18 cellular contexts compared by ENCODE assay signal in genomic region chr18:24031318-24031717, GRCh38. TPM values are rescaled to one million over a fixed set of nuclear protein-coding genes. Genes with fewer than 3 reads are reported as not detected.
DNase-seq lines count a peak whose midpoint lies in the region; ATAC-seq and TF ChIP-seq lines count a peak whose summit lies in the region.
"Had no signal": no experiment of that assay in that cellular context is flagged by ENCODE, and none has a peak within 500 bp of the region (broad histone marks: within the 10 kb centered on the region; RNA-seq: fewer than 3 reads in every experiment).

No MANE protein-coding gene starts in this region.

- H2BK120ac ChIP-seq in mesenchymal stem cell (ENCODE audit: low read depth, low read length), result no peak overlapping the region

- H3K27me3 Mint-ChIP-seq in WTC11 (ENCODE audit: low read depth), result no peaks in the 10 kb centered on the region
- H3K27me3 Mint-ChIP-seq: activated naive CD8-positive, alpha-beta T cell; stimulated activated naive B cell treated with anti-CD40 and anti-IgM and Interleukin-4, amounts not matched to agents 10 μg/mL and 1 μg/mL and 100 μg/mL, for 72 hours had no signal

- H3K4me2 ChIP-seq in mesenchymal stem cell (ENCODE audit: low read length, poor library complexity, severe bottlenecking), result no peak overlapping the region

- intact Hi-C loops in Right ventricle myocardium superior (cut with DNase I) (no loop called here), thyroid gland (cut with DNase I) (no loop called here)

- no peaks in the 10 kb centered on the region for H3K36me3 Mint-ChIP-seq in WTC11

- H3K4me1 ChIP-seq in right atrium auricular region, result peaks cover 0 to 5% of the 10 kb centered on the region in 2 donors
- H3K4me1 ChIP-seq in thyroid gland, result no peaks in the 10 kb centered on the region
- no peaks in the 10 kb centered on the region for H3K4me1 ChIP-seq in mesenchymal stem cell (ENCODE audit: control insufficient read depth, insufficient read depth, low read depth, low read length)

- no peak overlapping the region for H3K27ac ChIP-seq in right atrium auricular region
- no peak overlapping the region for H3K27ac ChIP-seq in thyroid gland
- no peak overlapping the region for H3K27ac ChIP-seq in mesenchymal stem cell (ENCODE audit: low read length, poor library complexity, severe bottlenecking)
- H3K27ac ChIP-seq: skin epidermis, testis had no signal

- no peak overlapping the region for H2BK5ac ChIP-seq in mesenchymal stem cell (ENCODE audit: low read depth, low read length, poor library complexity, severe bottlenecking)

- WGBS in thyroid gland, 2 donors, result 35 to 45% methylated on average over 3 of the region's 3 CpGs
- WGBS in mesenchymal stem cell, result 94% methylated on average over 3 of the region's 3 CpGs

- no peak overlapping the region for H4K91ac ChIP-seq in mesenchymal stem cell (ENCODE audit: low read length)

- H2AFZ ChIP-seq in mesenchymal stem cell (ENCODE audit: low read depth, low read length), result no peak overlapping the region

- no peaks in the 10 kb centered on the region for H3K36me3 ChIP-seq in right atrium auricular region
- no peaks in the 10 kb centered on the region for H3K36me3 ChIP-seq in thyroid gland
- no peaks in the 10 kb centered on the region for H3K36me3 ChIP-seq in mesenchymal stem cell (ENCODE audit: control insufficient read depth in 1 of 2, insufficient read depth in 2 of 2, low read depth in 1 of 2, low read length in 2 of 2)

- H3K4ac ChIP-seq in mesenchymal stem cell (ENCODE audit: low read depth in 1 of 2, low read length in 2 of 2), result no peak overlapping the region

- TF ChIP-seq CTCF in right atrium auricular region (IDR thresholded peaks at IDR 0.05) (no peak), WTC11 (IDR thresholded peaks at IDR 0.05) (no peak), thyroid gland (IDR thresholded peaks at IDR 0.05) (no peak)

- H3K4me3 ChIP-seq in right atrium auricular region, result no peak overlapping the region
- H3K4me3 ChIP-seq in thyroid gland (replicated peaks in 1 of 3), result no peak overlapping the region
- no peak overlapping the region for H3K4me3 ChIP-seq in mesenchymal stem cell (ENCODE audit: insufficient read depth in 1 of 2, low read depth in 1 of 2, low read length in 2 of 2)
- H3K4me3 ChIP-seq: skin epidermis, testis had no signal

- H4K8ac ChIP-seq in mesenchymal stem cell (ENCODE audit: low read length), result no peak overlapping the region

- H3K27ac Mint-ChIP-seq in WTC11, result peak overlapping the region; percentile 1; the same call in 1 of the 2 replicates
- H3K27ac Mint-ChIP-seq: stimulated activated naive B cell treated with anti-CD40 and anti-IgM and Interleukin-4, amounts not matched to agents 10 μg/mL and 1 μg/mL and 100 μg/mL, for 72 hours had no signal

- DNase-seq in Right ventricle myocardium superior, result no peak
- no peak for DNase-seq in right atrium auricular region (ENCODE audit: low spot score)
- peak; percentile 82 for DNase-seq in NCI-H2029 (lab: John Stamatoyannopoulos, UW)
- no peak for DNase-seq in WTC11 (ENCODE audit: low spot score)
- DNase-seq in thyroid gland, result peak; percentile 31 to 34
- no peak for DNase-seq in mesenchymal stem cell
- no peak for DNase-seq in G401 (ENCODE audit: low spot score)
- DNase-seq: activated T-cell treated with anti-CD3 and anti-CD28 coated beads, Interleukin-2, amount 50 U/mL, for 48 hours; cerebellar nuclear complex; GOT3; Karpas-422; NCI-H2081; stimulated activated CD4-positive, alpha-beta T cell treated with anti-CD3 and anti-CD28 coated beads, Interleukin-2, amount 100 ng/mL, for 24 hours had no signal

- POLR2A ChIA-PET in WTC11 (lab: Charles Lee), result no interaction called here

- peak; percentile 31 for ATAC-seq in Right ventricle myocardium superior (ENCODE audit: poor library complexity)
- ATAC-seq in WTC11, result no peak
- no peak for ATAC-seq in GM21526 (IDR thresholded peaks at IDR 0.05; ENCODE audit: low FRiP score, unreplicated experiment)

- no peak for TF ChIP-seq POLR2A in thyroid gland (IDR thresholded peaks at IDR 0.05)

- H2BK12ac ChIP-seq in mesenchymal stem cell (ENCODE audit: low read length in 2 of 2), result no peak overlapping the region

- peaks cover 7% of the 10 kb centered on the region for H3K79me1 ChIP-seq in mesenchymal stem cell (replicated peaks; ENCODE audit: low read length, poor library complexity, severe bottlenecking)

- CTCF ChIA-PET in WTC11 (lab: Charles Lee), result no interaction called here

- peak overlapping the region in 1 of 2 experiments; percentile 24 for H3K18ac ChIP-seq in mesenchymal stem cell (ENCODE audit: low read depth in 1 of 2, low read length in 2 of 2)

- no peak overlapping the region for H3K4me3 Mint-ChIP-seq in WTC11
- H3K4me3 Mint-ChIP-seq: activated naive CD8-positive, alpha-beta T cell; stimulated activated naive B cell treated with anti-CD40 and anti-IgM and Interleukin-4, amounts not matched to agents 10 μg/mL and 1 μg/mL and 100 μg/mL, for 72 hours had no signal

- H2AK5ac ChIP-seq in mesenchymal stem cell (ENCODE audit: low read length, severe bottlenecking), result no peak overlapping the region

- no peak overlapping the region for H3K9ac ChIP-seq in mesenchymal stem cell (ENCODE audit: low read length)

- H3K9me3 ChIP-seq in right atrium auricular region (no peaks in the 10 kb centered on the region), thyroid gland (no peaks in the 10 kb centered on the region), mesenchymal stem cell (ENCODE audit: control insufficient read depth, low read length) (no peaks in the 10 kb centered on the region)
- H3K9me3 ChIP-seq: testis had no signal

- H3K23ac ChIP-seq in mesenchymal stem cell (ENCODE audit: low read length in 2 of 2), result peak overlapping the region in 1 of 2 experiments; percentile 80

- no peak overlapping the region for H2BK15ac ChIP-seq in mesenchymal stem cell (ENCODE audit: low read depth, poor library complexity, severe bottlenecking)

- H3K9me3 Mint-ChIP-seq in WTC11, result no peaks in the 10 kb centered on the region

- H3K4me1 Mint-ChIP-seq in WTC11, result peaks cover 38% of the 10 kb centered on the region

- peak overlapping the region in 1 of 2 experiments; percentile 60 for H3K14ac ChIP-seq in mesenchymal stem cell (ENCODE audit: low read length in 2 of 2)

- in situ Hi-C loops in G401 (cut with HindIII; ENCODE audit: low sequenced_read_pairs), result no loop called here

- no peaks in the 10 kb centered on the region for H3K27me3 ChIP-seq in right atrium auricular region
- H3K27me3 ChIP-seq in thyroid gland, result no peaks in the 10 kb centered on the region
- no peaks in the 10 kb centered on the region for H3K27me3 ChIP-seq in mesenchymal stem cell (ENCODE audit: control insufficient read depth in 1 of 2, insufficient read depth in 1 of 2, low read length in 2 of 2)
- H3K27me3 ChIP-seq: testis had no signal

TF ChIP-seq in WTC11, 78 proteins besides CTCF, POLR2A, EP300 and RAD21:
- no peak for TF ChIP-seq ZNF219 (CRISPR knock-in tag; IDR thresholded peaks at IDR 0.05; ENCODE audit: borderline replicate concordance)
- TF ChIP-seq EMX1 (CRISPR knock-in tag; IDR thresholded peaks at IDR 0.05), result no peak
- no peak for TF ChIP-seq TCF7 (CRISPR knock-in tag; IDR thresholded peaks at IDR 0.05; ENCODE audit: low read depth)

RNA-seq across cellular contexts. Expression of gene TTC39C, which starts 16.8 kb away (rescaled TPM):
- 3.3 TPM for total RNA-seq in Right ventricle myocardium superior
- 10 to 100 TPM in 1 of 2 donors, 1 to 10 TPM in 1; 4.2 to 10.3 TPM for total RNA-seq in right atrium auricular region
- 28.8 to 57.3 TPM (median 31.4 TPM) in 3 replicates for total RNA-seq in WTC11 (2021)
- 10 to 100 TPM; 10.6 to 25.4 (median 12.9) TPM for total RNA-seq in thyroid gland
- polyA plus RNA-seq in mesenchymal stem cell (2013, experiment 1 of 2), result 2.9 TPM
- 3.6 TPM for polyA plus RNA-seq in mesenchymal stem cell (2013, experiment 2 of 2)
- 3.1 and 4.1 TPM in 2 replicates for total RNA-seq in G401 (2014; rRNA removed; shearing (Covaris generic))

Comparison
In these comparisons a context has a peak if more than half of its experiments do, and no peak if none do; other contexts are left out.
1. DNase-seq: peak in NCI-H2029 (single experiment) and thyroid gland (2 of 2); none in Right ventricle myocardium superior (single experiment), right atrium auricular region (single experiment), WTC11 (single experiment), mesenchymal stem cell (single experiment) and G401 (single experiment).